16 cellular contexts compared by ENCODE assay signal in genomic region chr10:118330295-118331076, GRCh38.
"Had no signal": no experiment of that assay in that cellular context is flagged by ENCODE, and none has a peak within 500 bp of the region (broad histone marks: within the 10 kb centered on the region; RNA-seq: fewer than 3 reads in every experiment).

No MANE protein-coding gene starts in this region.

- ATAC-seq: left lobe of liver; right lobe of liver; stimulated activated memory B cell treated with anti-CD40 and anti-IgM and Interleukin-4, amounts not matched to agents 10 μg/mL and 1 μg/mL and 100 μg/mL, for 72 hours had no signal

- H3K4me3 Mint-ChIP-seq: nephron; stimulated activated memory B cell treated with anti-CD40 and anti-IgM and Interleukin-4, amounts not matched to agents 10 μg/mL and 1 μg/mL and 100 μg/mL, for 72 hours; T-helper 2 cell treated with Interferon-gamma antibody and Interleukin-4, amounts not matched to agents 5 μg/mL and 100 μg/mL, for 36 hours had no signal

- H3K27ac Mint-ChIP-seq: nephron; stimulated activated memory B cell treated with anti-CD40 and anti-IgM and Interleukin-4, amounts not matched to agents 10 μg/mL and 1 μg/mL and 100 μg/mL, for 72 hours; T-helper 2 cell treated with Interferon-gamma antibody and Interleukin-4, amounts not matched to agents 5 μg/mL and 100 μg/mL, for 36 hours had no signal

- DNase-seq: activated CD4-positive, alpha-beta T cell treated with anti-CD3 and anti-CD28 coated beads for 48 hours; activated gamma-delta T cell treated with Interleukin-2 at 50 U/mL for 16 hours; activated T-cell treated with anti-CD3 and anti-CD28 coated beads, Interleukin-2, amount 50 U/mL, for 1 hour; aorta; brain microvascular endothelial cell; central memory CD4-positive, alpha-beta T cell; colonic mucosa; hypothalamus; right lobe of liver; small intestine; stimulated activated CD4-positive, alpha-beta T cell treated with anti-CD3 and anti-CD28 coated beads, Interleukin-4, amount 100 ng/mL, for 24 hours; thyroid gland had no signal

- H3K9me3 Mint-ChIP-seq: nephron; stimulated activated memory B cell treated with anti-CD40 and anti-IgM and Interleukin-4, amounts not matched to agents 10 μg/mL and 1 μg/mL and 100 μg/mL, for 72 hours; T-helper 2 cell treated with Interferon-gamma antibody and Interleukin-4, amounts not matched to agents 5 μg/mL and 100 μg/mL, for 36 hours had no signal

- H3K27me3 Mint-ChIP-seq: stimulated activated memory B cell treated with anti-CD40 and anti-IgM and Interleukin-4, amounts not matched to agents 10 μg/mL and 1 μg/mL and 100 μg/mL, for 72 hours had no signal
